In the genomic region with DNA sequence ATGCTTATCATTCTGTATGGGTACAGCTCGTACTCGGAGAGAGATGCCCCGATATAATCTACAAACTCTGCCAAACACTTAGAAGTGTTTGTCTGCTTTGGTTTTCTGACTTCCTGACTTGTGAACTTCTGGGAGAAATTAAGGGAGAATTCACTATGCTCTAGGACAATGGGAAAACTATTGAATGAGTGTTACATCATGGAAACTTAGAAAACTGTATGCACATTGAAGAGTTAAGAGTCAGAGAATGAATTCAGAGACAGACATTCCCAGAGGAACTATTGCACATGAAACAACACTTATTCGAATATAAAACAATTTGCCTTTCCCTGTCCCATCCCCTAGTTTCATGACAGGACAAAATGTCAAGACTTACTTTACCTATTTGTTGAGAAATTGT, we compare ENCODE assay signal across 25 cellular contexts.
"Had no signal": no experiment of that assay in that cellular context is flagged by ENCODE, and none has a peak within 500 bp of the region (broad histone marks: within the 10 kb centered on the region; RNA-seq: fewer than 3 reads in every experiment).

No MANE protein-coding gene starts in this region.

- H3K27me3 ChIP-seq: colonic mucosa, ovary, spleen, vagina had no signal

- ATAC-seq: esophagus mucosa; natural killer cell; psoas muscle; stimulated activated memory B cell treated with anti-CD40 and anti-IgM and Interleukin-4, amounts not matched to agents 10 μg/mL and 1 μg/mL and 100 μg/mL, for 72 hours had no signal

- H3K4me3 ChIP-seq: colonic mucosa, lung, ovary, psoas muscle, skin epidermis, spleen, thoracic aorta, vagina had no signal

- H3K36me3 ChIP-seq: colonic mucosa, ovary, spleen, thoracic aorta, vagina had no signal

- H3K4me1 ChIP-seq: colonic mucosa, psoas muscle, spleen, vagina had no signal

- DNase-seq: colonic mucosa; effector CD8-positive, alpha-beta T cell; endodermal cell; foreskin melanocyte; glutamatergic neuron; hypothalamus; immature natural killer cell; islet precursor cell; kidney glomerular epithelial cell; natural killer cell; occipital lobe; ovary; posterior cingulate gyrus; psoas muscle; right cardiac atrium; spleen; stimulated activated CD4-positive, alpha-beta T cell treated with anti-CD3 and anti-CD28 coated beads, Interleukin-4, amount 100 ng/mL, for 4 hours; trophoblast cell had no signal

- H3K27ac ChIP-seq: colonic mucosa, epithelial cell of prostate, ovary, psoas muscle, skin epidermis, spleen, vagina had no signal

- H3K9me3 ChIP-seq: colonic mucosa, ovary, psoas muscle, spleen, thoracic aorta, vagina had no signal
